1 cellular context compared by ENCODE assay signal in genomic region chr1:29180497-29181412, GRCh38.
TF ChIP-seq lines count a peak whose summit lies in the region.

No MANE protein-coding gene starts in this region.

TF ChIP-seq in endothelial cell of umbilical vein, 7 proteins besides CTCF, POLR2A, EP300 and RAD21:
- TF ChIP-seq POLR2AphosphoS5 (IDR thresholded peaks at IDR 0.05; ENCODE audit: insufficient read depth, low read depth, low read length) = peak; percentile 32
- no peak for TF ChIP-seq MAX (IDR thresholded peaks at IDR 0.05; ENCODE audit: insufficient read depth, insufficient read length)
- no peak for TF ChIP-seq GATA2 (IDR thresholded peaks at IDR 0.05; ENCODE audit: insufficient read depth, insufficient read length, low read depth, low read length)
- no peak for TF ChIP-seq EZH2 (IDR thresholded peaks at IDR 0.05; ENCODE audit: borderline replicate concordance, low read depth, low read length, severe bottlenecking)
- no peak for TF ChIP-seq MYC (IDR thresholded peaks at IDR 0.05; ENCODE audit: low read depth, low read length)
TF ChIP-seq in endothelial cell of umbilical vein: peak in this region for 1.
